In the genomic region with DNA sequence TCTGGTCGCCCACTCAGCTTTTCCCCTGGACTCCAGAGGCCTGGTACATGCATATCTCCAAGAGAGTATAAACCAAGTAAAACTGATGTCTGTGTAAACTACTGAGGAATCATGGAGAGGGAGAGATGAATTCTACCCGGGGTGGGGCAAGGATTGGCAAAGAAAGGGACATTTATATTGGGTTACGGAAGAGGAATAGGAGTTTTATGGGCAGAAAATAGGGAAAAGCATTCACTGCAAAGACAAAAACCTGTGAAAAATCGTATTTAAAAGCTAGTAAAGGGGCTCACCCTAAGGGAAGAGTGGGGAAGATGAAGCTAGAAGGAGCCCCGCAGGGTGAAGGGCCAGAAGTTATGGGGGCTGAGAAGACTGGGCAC, we compare ENCODE assay signal across 19 cellular contexts.
DNase-seq lines count a peak whose midpoint lies in the region; ATAC-seq and TF ChIP-seq lines count a peak whose summit lies in the region.
"Had no signal": no experiment of that assay in that cellular context is flagged by ENCODE, and none has a peak within 500 bp of the region (broad histone marks: within the 10 kb centered on the region; RNA-seq: fewer than 3 reads in every experiment).

No MANE protein-coding gene starts in this region.

- intact Hi-C loops in IMR-90 (cut with micrococcal nuclease) (loop anchor here (5.0 to 10.0 kb wide), 2 partner anchors 320 to 1027 kb away; no protein-coding TSS in a partner anchor), mammary epithelial cell (cut with micrococcal nuclease) (loop anchor here (5.0 kb wide), 1 partner anchor 535 kb away; no protein-coding TSS in a partner anchor), testis (cut with DNase I; ENCODE audit: low total_unique reads) (no loop called here)

- no peak for TF ChIP-seq RAD21 in IMR-90 (IDR thresholded peaks at IDR 0.05; ENCODE audit: low read length)

- peak overlapping the region; percentile 38 for H2BK15ac ChIP-seq in IMR-90 (ENCODE audit: low read depth, low read length)

- peak overlapping the region; percentile 93 to 95 for H4K8ac ChIP-seq in IMR-90 (ENCODE audit: low read depth in 2 of 2, low read length in 2 of 2)

- dilution Hi-C loops in IMR-90 (cut with HindIII; ENCODE audit: low sequenced_read_pairs, unreplicated experiment) (no loop called here), mammary epithelial cell (cut with HindIII; ENCODE audit: low sequenced_read_pairs) (no loop called here)

- peak overlapping the region; percentile 29 for H2AFZ ChIP-seq in IMR-90 (replicated peaks; ENCODE audit: low read length, poor library complexity)
- H2AFZ ChIP-seq in mammary epithelial cell (ENCODE audit: low read depth, low read length), result peak overlapping the region; percentile 61

- H3K79me1 ChIP-seq in IMR-90 (ENCODE audit: low read depth in 1 of 2, low read length in 2 of 2), result no peaks in the 10 kb centered on the region; a peak in 1 of 4 replicates

- WGBS in IMR-90 (ENCODE audit: extremely low coverage in 2 of 2, insufficient read length in 1 of 2), 2 experiments, result 94% methylated on average over 2 of the region's 5 CpGs; no CpG with 5 or more reads in 1 of the 2 experiments
- 98% methylated on average over 5 of the region's 5 CpGs for WGBS in mammary epithelial cell (ENCODE audit: low coverage, missing lambda C conversion rate)
- WGBS in testis, 2 donors, result 81 to 83% methylated on average over 5 of the region's 5 CpGs

- H3K4me2 ChIP-seq in IMR-90 (ENCODE audit: low read depth, low read length), result no peak overlapping the region
- peak overlapping the region; percentile 29 for H3K4me2 ChIP-seq in mammary epithelial cell (ENCODE audit: insufficient read depth, low read depth, low read length)

- BruUV-seq in IMR-90 (replicated peaks; lab: Mats Ljungman, UMichigan), result no TSS peak
- BruUV-seq in mammary epithelial cell (replicated peaks; lab: Mats Ljungman, UMichigan), result no TSS peak

- ATAC-seq in IMR-90 (ENCODE audit: low read depth) (no peak), GM21619 (IDR thresholded peaks at IDR 0.05; ENCODE audit: unreplicated experiment) (no peak)

- H3K36me3 Mint-ChIP-seq in mesothelial cell of epicardium, result no peaks in the 10 kb centered on the region
- H3K36me3 Mint-ChIP-seq in CD8-positive, alpha-beta memory T cell, result no peaks in the 10 kb centered on the region
- H3K36me3 Mint-ChIP-seq: activated naive CD8-positive, alpha-beta T cell treated with anti-CD3 and anti-CD28 coated beads for 36 hours had no signal

- H3K9me3 Mint-ChIP-seq in mesothelial cell of epicardium, result no peaks in the 10 kb centered on the region
- H3K9me3 Mint-ChIP-seq in CD8-positive, alpha-beta memory T cell, result peaks cover 0 to 4% (median 0%) of the 10 kb centered on the region in 5 donors
- H3K9me3 Mint-ChIP-seq: activated naive CD8-positive, alpha-beta T cell treated with anti-CD3 and anti-CD28 coated beads for 36 hours; activated T-helper 1 cell treated with anti-CD3 and anti-CD28 coated beads, Interleukin-12 subunit alpha, Interleukin-12 subunit beta, Interleukin-2, Interleukin-4 antibody, amounts not matched to agents 30 ng/mL and 10 ng/mL and 1 ng/mL, durations not matched to agents 14 hours and 24 hours and 36 hours; T-helper 2 cell treated with Interferon-gamma antibody and Interleukin-4, amounts not matched to agents 5 μg/mL and 100 μg/mL, for 36 hours had no signal

- TF ChIP-seq CTCF in IMR-90 (conservative IDR thresholded peaks at IDR 0.05; ENCODE audit: low read depth, low read length) (no peak), mammary epithelial cell (conservative IDR thresholded peaks at IDR 0.05 in 1 of 2, IDR thresholded peaks at IDR 0.05 in 1 of 2; ENCODE audit: extremely low read depth in 1 of 2, insufficient read depth in 1 of 2, low read depth in 1 of 2, low read length in 2 of 2) (no peak), mesothelial cell of epicardium (IDR thresholded peaks at IDR 0.05; ENCODE audit: unreplicated experiment) (no peak), testis (IDR thresholded peaks at IDR 0.05) (no peak)

- TF ChIP-seq POLR2A in IMR-90 (IDR thresholded peaks at IDR 0.05; ENCODE audit: low read depth, low read length), result no peak
- TF ChIP-seq POLR2A in testis (IDR thresholded peaks at IDR 0.05), result no peak

- peaks cover 40% of the 10 kb centered on the region for H3K4me1 ChIP-seq in IMR-90 (ENCODE audit: control insufficient read depth, insufficient read depth, low read length)
- H3K4me1 ChIP-seq in mammary epithelial cell (ENCODE audit: insufficient read depth, low read length), result peaks cover 50% of the 10 kb centered on the region
- peaks cover 36% of the 10 kb centered on the region for H3K4me1 ChIP-seq in testis
- no peaks in the 10 kb centered on the region for H3K4me1 ChIP-seq in CD8-positive, alpha-beta memory T cell (ENCODE audit: insufficient read depth, low read length)
- H3K4me1 ChIP-seq in SJCRH30, result peaks cover 23% of the 10 kb centered on the region

- peak overlapping the region; percentile 91; the same call in 1 of the 2 replicates for H3K56ac ChIP-seq in IMR-90 (ENCODE audit: extremely low read depth, insufficient read depth, low read length)

- H3K4me1 Mint-ChIP-seq in mesothelial cell of epicardium, result peaks cover 16% of the 10 kb centered on the region
- H3K4me1 Mint-ChIP-seq in CD8-positive, alpha-beta memory T cell, result no peaks in the 10 kb centered on the region
- H3K4me1 Mint-ChIP-seq: activated naive CD8-positive, alpha-beta T cell treated with anti-CD3 and anti-CD28 coated beads for 36 hours had no signal

- peak overlapping the region; percentile 95 for H4K91ac ChIP-seq in IMR-90 (ENCODE audit: insufficient read depth, low read depth, low read length)

- peak overlapping the region; percentile 21 for H3K27ac Mint-ChIP-seq in mesothelial cell of epicardium
- no peak overlapping the region for H3K27ac Mint-ChIP-seq in CD8-positive, alpha-beta memory T cell
- H3K27ac Mint-ChIP-seq: activated naive CD8-positive, alpha-beta T cell treated with anti-CD3 and anti-CD28 coated beads for 36 hours; activated T-helper 1 cell treated with anti-CD3 and anti-CD28 coated beads, Interleukin-12 subunit alpha, Interleukin-12 subunit beta, Interleukin-2, Interleukin-4 antibody, amounts not matched to agents 30 ng/mL and 10 ng/mL and 1 ng/mL, durations not matched to agents 14 hours and 24 hours and 36 hours; T-helper 2 cell treated with Interferon-gamma antibody and Interleukin-4, amounts not matched to agents 5 μg/mL and 100 μg/mL, for 36 hours had no signal

- no peaks in the 10 kb centered on the region for H3K27me3 ChIP-seq in IMR-90 (ENCODE audit: control insufficient read depth, insufficient read depth, low read length)
- H3K27me3 ChIP-seq in mammary epithelial cell (ENCODE audit: insufficient read depth, low read length), result no peaks in the 10 kb centered on the region
- no peaks in the 10 kb centered on the region for H3K27me3 ChIP-seq in testis
- H3K27me3 ChIP-seq in CD8-positive, alpha-beta memory T cell (ENCODE audit: insufficient read depth, low read length, poor library complexity, severe bottlenecking), result no peaks in the 10 kb centered on the region
- no peaks in the 10 kb centered on the region for H3K27me3 ChIP-seq in SJCRH30
- H3K27me3 ChIP-seq: dorsolateral prefrontal cortex had no signal

- peak overlapping the region; percentile 76; the same call in 1 of the 2 replicates for H2AK5ac ChIP-seq in IMR-90 (ENCODE audit: low read depth, low read length)

- H3K9ac ChIP-seq in IMR-90 (ENCODE audit: low read depth, low read length), result peak overlapping the region; percentile 78; the same call in 1 of the 2 replicates
- H3K9ac ChIP-seq in mammary epithelial cell (ENCODE audit: insufficient read depth, low read length), result no peak overlapping the region

- H3K27me3 Mint-ChIP-seq in mesothelial cell of epicardium (ENCODE audit: low read depth), result no peaks in the 10 kb centered on the region
- H3K27me3 Mint-ChIP-seq in CD8-positive, alpha-beta memory T cell, result peaks cover 0 to 1% of the 10 kb centered on the region in 2 donors
- H3K27me3 Mint-ChIP-seq: activated naive CD8-positive, alpha-beta T cell treated with anti-CD3 and anti-CD28 coated beads for 36 hours had no signal

- H3K4me3 Mint-ChIP-seq in mesothelial cell of epicardium, result no peak overlapping the region
- no peak overlapping the region for H3K4me3 Mint-ChIP-seq in CD8-positive, alpha-beta memory T cell
- H3K4me3 Mint-ChIP-seq: activated naive CD8-positive, alpha-beta T cell treated with anti-CD3 and anti-CD28 coated beads for 36 hours; activated T-helper 1 cell treated with anti-CD3 and anti-CD28 coated beads, Interleukin-12 subunit alpha, Interleukin-12 subunit beta, Interleukin-2, Interleukin-4 antibody, amounts not matched to agents 30 ng/mL and 10 ng/mL and 1 ng/mL, durations not matched to agents 14 hours and 24 hours and 36 hours; T-helper 2 cell treated with Interferon-gamma antibody and Interleukin-4, amounts not matched to agents 5 μg/mL and 100 μg/mL, for 36 hours had no signal

- peak overlapping the region; percentile 93 for H2BK5ac ChIP-seq in IMR-90 (ENCODE audit: low read depth, low read length, poor library complexity, severe bottlenecking)

- H3K36me3 ChIP-seq in IMR-90 (ENCODE audit: control insufficient read depth, insufficient read depth, low read length) (no peaks in the 10 kb centered on the region), mammary epithelial cell (ENCODE audit: insufficient read depth, low read length) (no peaks in the 10 kb centered on the region), testis (ENCODE audit: low read depth, missing control alignments) (no peaks in the 10 kb centered on the region), SJCRH30 (no peaks in the 10 kb centered on the region)
- H3K36me3 ChIP-seq in CD8-positive, alpha-beta memory T cell (ENCODE audit: insufficient read depth, low read length), result no peaks in the 10 kb centered on the region
- H3K36me3 ChIP-seq: cardiac muscle cell had no signal

- DNase-seq in IMR-90 (no peak), mammary epithelial cell (no peak), mesothelial cell of epicardium (ENCODE audit: low spot score in 2 of 2, unreplicated experiment in 2 of 2) (no peak), testis (no peak), superior temporal gyrus (ENCODE audit: extremely low spot score) (no peak), SJCRH30 (no peak)
- DNase-seq in CD8-positive, alpha-beta memory T cell, result no peak
- DNase-seq: activated naive CD8-positive, alpha-beta T cell treated with anti-CD3 and anti-CD28 coated beads for 36 hours; Calu3; dorsolateral prefrontal cortex; head of caudate nucleus; KBM-7; NCI-H524 treated with DMSO at 0.1 percent for 48 hours; SHP77 treated with DMSO at 0.1 percent for 48 hours; stimulated activated naive CD4-positive, alpha-beta T cell had no signal

- peaks cover 14% of the 10 kb centered on the region for H3K9me1 ChIP-seq in IMR-90 (ENCODE audit: insufficient read depth, low read length)

- POLR2A ChIA-PET in IMR-90 (lab: Charles Lee; ENCODE audit: unreplicated experiment), result interaction anchor here (0.6 kb wide), 1 partner anchor 822 kb away, joined by 3 read pairs; no protein-coding TSS in a partner anchor
- POLR2A ChIA-PET in CD8-positive, alpha-beta memory T cell (lab: Charles Lee), result no interaction called here

- peak overlapping the region; percentile 95 for H3K4ac ChIP-seq in IMR-90 (ENCODE audit: low read depth, low read length)

- H3K4me3 ChIP-seq in IMR-90 (ENCODE audit: insufficient read depth, low read depth, low read length) (no peak overlapping the region), mammary epithelial cell (replicated peaks in 1 of 3; ENCODE audit: insufficient read depth in 1 of 3, low read depth in 2 of 3, low read length in 3 of 3) (no peak overlapping the region), testis (no peak overlapping the region), SJCRH30 (no peak overlapping the region)
- H3K4me3 ChIP-seq in CD8-positive, alpha-beta memory T cell (ENCODE audit: low read length), result no peak overlapping the region
- H3K4me3 ChIP-seq: cardiac muscle cell, dorsolateral prefrontal cortex had no signal

- H3K14ac ChIP-seq in IMR-90 (replicated peaks; ENCODE audit: low read depth, low read length), result peak overlapping the region; percentile 90

- H4K5ac ChIP-seq in IMR-90 (ENCODE audit: low read depth, low read length), result peak overlapping the region; percentile 98

- H3K27ac ChIP-seq in IMR-90 (ENCODE audit: insufficient read depth, low read length) (peak overlapping the region; percentile 96; the same call in 1 of the 2 replicates), mammary epithelial cell (ENCODE audit: insufficient read depth, low read depth, low read length) (peak overlapping the region; percentile 43), testis (peak overlapping the region; percentile 59 to 73), SJCRH30 (no peak overlapping the region)
- H3K27ac ChIP-seq in CD8-positive, alpha-beta memory T cell (ENCODE audit: low read depth, low read length), result no peak overlapping the region
- H3K27ac ChIP-seq: cardiac muscle cell, dorsolateral prefrontal cortex had no signal

- CTCF ChIA-PET in IMR-90 (lab: Yijun Ruan, JAX) (no interaction called here), mammary epithelial cell (lab: Charles Lee; ENCODE audit: low non-redundant PET) (no interaction called here)
- CTCF ChIA-PET in CD8-positive, alpha-beta memory T cell (lab: Charles Lee), result no interaction called here

- peak overlapping the region; percentile 94 for H2BK20ac ChIP-seq in IMR-90 (ENCODE audit: low read depth, low read length)

- peak overlapping the region; percentile 95 for H3K23ac ChIP-seq in IMR-90 (ENCODE audit: low read depth, low read length)

- H4K20me1 ChIP-seq in IMR-90 (ENCODE audit: insufficient read depth, low read length) (no peaks in the 10 kb centered on the region), mammary epithelial cell (ENCODE audit: insufficient read depth, low read length) (no peaks in the 10 kb centered on the region)

- peak overlapping the region; percentile 98 for H2BK120ac ChIP-seq in IMR-90 (ENCODE audit: low read depth, low read length)

- peak overlapping the region; percentile 90 for H2AK9ac ChIP-seq in IMR-90 (replicated peaks; ENCODE audit: low read depth, low read length, poor library complexity)

- in situ Hi-C loops in IMR-90 (cut with MboI; ENCODE audit: low sequenced_read_pairs), result loop anchor here (10.0 to 25.0 kb wide), 4 partner anchors 253 to 850 kb away; partner anchors contain the start of gene KLF4
- in situ Hi-C loops in mammary epithelial cell (cut with MboI; ENCODE audit: low sequenced_read_pairs in 2 of 2), result no loop called here

- no peaks in the 10 kb centered on the region for H3K79me2 ChIP-seq in mammary epithelial cell (ENCODE audit: insufficient read depth, low read length)

- H3K18ac ChIP-seq in IMR-90 (ENCODE audit: low read depth, low read length), result peak overlapping the region; percentile 93

- H3K9me3 ChIP-seq in IMR-90 (ENCODE audit: control insufficient read depth, insufficient read depth, low read length), result no peaks in the 10 kb centered on the region
- H3K9me3 ChIP-seq in mammary epithelial cell (replicated peaks; ENCODE audit: insufficient read depth, low read length), result no peaks in the 10 kb centered on the region
- H3K9me3 ChIP-seq in testis, result no peaks in the 10 kb centered on the region
- no peaks in the 10 kb centered on the region for H3K9me3 ChIP-seq in CD8-positive, alpha-beta memory T cell (ENCODE audit: low read length)
- H3K9me3 ChIP-seq in SJCRH30 (replicated peaks), result no peaks in the 10 kb centered on the region

Comparison
In these comparisons a context has a peak if more than half of its experiments do, and no peak if none do; other contexts are left out.
1. H3K27ac ChIP-seq: peak in IMR-90 (single experiment), mammary epithelial cell (single experiment) and testis (2 of 2); none in CD8-positive, alpha-beta memory T cell (single experiment) and SJCRH30 (single experiment).